ENCODE assay signal across 33 cellular contexts in the genomic region with DNA sequence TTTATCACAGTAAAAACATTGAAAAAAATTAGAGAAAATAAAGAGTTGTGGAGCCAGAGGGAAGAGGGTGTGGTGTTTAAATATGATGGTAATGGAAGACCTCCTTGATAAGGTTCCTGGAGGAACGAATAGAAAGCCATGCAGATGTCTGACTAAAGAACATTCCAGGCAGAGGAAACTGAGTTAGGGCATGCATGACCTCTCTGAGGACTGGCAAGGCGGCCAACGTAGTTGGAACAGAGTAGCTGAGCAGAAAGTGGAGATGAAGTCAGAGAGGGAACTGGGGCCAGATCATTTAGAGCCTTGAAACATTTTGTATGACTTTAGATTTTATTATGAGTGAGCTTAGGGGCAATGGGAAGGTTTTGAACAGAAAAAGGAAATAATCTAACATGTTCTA.
"Had no signal": no experiment of that assay in that cellular context is flagged by ENCODE, and none has a peak within 500 bp of the region (broad histone marks: within the 10 kb centered on the region; RNA-seq: fewer than 3 reads in every experiment).

No MANE protein-coding gene starts in this region.

- H3K9me3 ChIP-seq: adrenal gland, body of pancreas had no signal

- H3K4me1 ChIP-seq: adrenal gland, body of pancreas, breast epithelium had no signal

- DNase-seq: activated B cell treated with CpG ODN at 0.5 μM for 24 hours; activated CD4-positive, alpha-beta memory T cell treated with anti-CD3 and anti-CD28 coated beads for 36 hours; activated CD4-positive, alpha-beta T cell treated with anti-CD3 and anti-CD28 coated beads for 4 hours; activated CD4-positive, alpha-beta T cell treated with anti-CD3 and anti-CD28 coated beads, Interleukin-2, amount 10 ng/mL, durations not matched to agents 24 days and 14 days; activated CD4-positive, alpha-beta T cell treated with anti-CD3 and anti-CD28 coated beads, Interleukin-2, amount 50 U/mL, for 1 hour; activated CD4-positive, alpha-beta T cell treated with anti-CD3 and anti-CD28 coated beads, Interleukin-2, amount 50 U/mL, for 4 hours; activated CD4-positive, CD25-positive, alpha-beta regulatory T cell treated with anti-CD3 and anti-CD28 coated beads, Interleukin-2, amount 50 U/mL, for 72 hours; activated CD8-positive, alpha-beta memory T cell treated with anti-CD3 and anti-CD28 coated beads, Interleukin-2, amount 50 U/mL, for 4 hours; activated CD8-positive, alpha-beta T cell treated with anti-CD3 and anti-CD28 coated beads for 36 hours; activated effector memory CD4-positive, alpha-beta T cell treated with anti-CD3 and anti-CD28 coated beads, Interleukin-2, amount 50 U/mL, for 16 hours; activated gamma-delta T cell treated with Interleukin-2 at 50 U/mL for 16 hours; activated naive CD4-positive, alpha-beta T cell; activated naive CD4-positive, alpha-beta T cell treated with anti-CD3 and anti-CD28 coated beads for 36 hours; activated naive CD4-positive, alpha-beta T cell treated with anti-CD3 and anti-CD28 coated beads, Interleukin-2, amount 50 U/mL, for 16 hours; activated naive CD8-positive, alpha-beta T cell treated with anti-CD3 and anti-CD28 coated beads for 36 hours; activated T-cell treated with anti-CD3 and anti-CD28 coated beads for 4 hours; activated T-cell treated with anti-CD3 and anti-CD28 coated beads, Interleukin-2, amount 50 U/mL, for 1 hour; activated T-cell treated with anti-CD3 and anti-CD28 coated beads, Interleukin-2, amount 50 U/mL, for 4 hours; activated T-cell treated with anti-CD3 and anti-CD28 coated beads, Interleukin-2, amount 50 U/mL, for 72 hours; adrenal gland; amniotic stem cell; aorta; body of pancreas; brain microvascular endothelial cell; caudate nucleus; SW 1271; T-helper 1 cell; T-helper 2 cell; T-helper 9 cell had no signal

- ATAC-seq: activated CD8-positive, alpha-beta T cell treated with anti-CD3 and anti-CD28 coated beads for 36 hours; activated naive CD4-positive, alpha-beta T cell treated with anti-CD3 and anti-CD28 coated beads, Interleukin-2, amount 50 U/mL, for 72 hours; activated T-cell treated with anti-CD3 and anti-CD28 coated beads, Interleukin-2, amount 50 U/mL, for 4 hours; activated T-cell treated with anti-CD3 and anti-CD28 coated beads, Interleukin-2, amount 50 U/mL, for 72 hours; activated T-helper 17 cell treated with anti-CD3 and anti-CD28 coated beads, Interleukin-2, amount 50 U/mL, for 72 hours; body of pancreas had no signal

- H3K27me3 ChIP-seq: adrenal gland, body of pancreas, brain microvascular endothelial cell, breast epithelium had no signal

- H3K4me3 ChIP-seq: adrenal gland, body of pancreas, breast epithelium had no signal

- H3K27ac ChIP-seq: adrenal gland, body of pancreas, brain microvascular endothelial cell, breast epithelium, VCaP had no signal

- H3K36me3 ChIP-seq: adrenal gland, brain microvascular endothelial cell, breast epithelium had no signal
